In genomic region chr14:100730530-100730929, GRCh38 we compare ENCODE assay signal across 19 cellular contexts. TPM values are rescaled to one million over a fixed set of nuclear protein-coding genes. Genes with fewer than 3 reads are reported as not detected.
DNase-seq lines count a peak whose midpoint lies in the region; FAIRE-seq and TF ChIP-seq lines count a peak whose summit lies in the region.
"Had no signal": no experiment of that assay in that cellular context is flagged by ENCODE, and none has a peak within 500 bp of the region (broad histone marks: within the 10 kb centered on the region; RNA-seq: fewer than 3 reads in every experiment).

No MANE protein-coding gene starts in this region.

- H3K36me3 Mint-ChIP-seq in progenitor cell of endocrine pancreas (ENCODE audit: insufficient read depth) = peaks cover 57% of the 10 kb centered on the region
- peaks cover 12% of the 10 kb centered on the region for H3K36me3 Mint-ChIP-seq in endodermal cell (ENCODE audit: low read depth)
- H3K36me3 Mint-ChIP-seq: CD14-positive monocyte; CD8-positive, alpha-beta T cell had no signal

- H3K9me3 ChIP-seq in BE2C (no peaks in the 10 kb centered on the region), kidney (ENCODE audit: control insufficient read depth in 1 of 2, low read length in 2 of 2) (no peaks in the 10 kb centered on the region), endodermal cell (ENCODE audit: control insufficient read depth, low read length) (no peaks in the 10 kb centered on the region)
- H3K9me3 ChIP-seq: A549, Caco-2, HAP-1 had no signal

- H3K4me3 Mint-ChIP-seq in progenitor cell of endocrine pancreas (ENCODE audit: low read depth) (peak overlapping the region; percentile 93), endodermal cell (no peak overlapping the region)
- H3K4me3 Mint-ChIP-seq: CD8-positive, alpha-beta T cell; HFFc6 had no signal

- H3K9ac ChIP-seq in kidney (ENCODE audit: low read length in 2 of 2) = no peak overlapping the region
- H3K9ac ChIP-seq in endodermal cell (ENCODE audit: extremely low read depth, low read length, poor library complexity, severe bottlenecking) = no peak overlapping the region

- peaks cover 33% of the 10 kb centered on the region for H3K4me1 Mint-ChIP-seq in progenitor cell of endocrine pancreas (ENCODE audit: low read depth)
- peaks cover 26% of the 10 kb centered on the region for H3K4me1 Mint-ChIP-seq in endodermal cell

- H3K27ac ChIP-seq in kidney (ENCODE audit: low read depth in 2 of 2, low read length in 2 of 2) = no peak overlapping the region
- no peak overlapping the region for H3K27ac ChIP-seq in endodermal cell (ENCODE audit: low read depth, low read length)
- H3K27ac ChIP-seq: A549 had no signal

- H3K9me3 Mint-ChIP-seq in progenitor cell of endocrine pancreas (ENCODE audit: low read depth) (peaks cover 9% of the 10 kb centered on the region), endodermal cell (no peaks in the 10 kb centered on the region)
- H3K9me3 Mint-ChIP-seq: CD8-positive, alpha-beta T cell; HFFc6 had no signal

- intact Hi-C loops in kidney (cut with DNase I) = no loop called here

- TF ChIP-seq CTCF in BE2C (IDR thresholded peaks at IDR 0.05; ENCODE audit: low read depth, low read length) (no peak), kidney (IDR thresholded peaks at IDR 0.05; ENCODE audit: borderline replicate concordance, extremely low read depth, insufficient read depth) (no peak), progenitor cell of endocrine pancreas (IDR thresholded peaks at IDR 0.05; ENCODE audit: unreplicated experiment) (no peak), endodermal cell (conservative IDR thresholded peaks at IDR 0.05) (no peak)

- 71 to 76% methylated on average over 4 to 13 of the region's 13 CpGs for WGBS in endodermal cell (ENCODE audit: insufficient coverage in 1 of 2, insufficient read length in 1 of 2), 2 experiments

- H3K36me3 ChIP-seq in BE2C (peaks cover 62% of the 10 kb centered on the region), H7 (replicated peaks; ENCODE audit: control insufficient read depth, insufficient read depth, low read length) (no peaks in the 10 kb centered on the region), kidney (ENCODE audit: control insufficient read depth in 1 of 2, insufficient read depth in 2 of 2, low read length in 2 of 2) (no peaks in the 10 kb centered on the region), endodermal cell (ENCODE audit: control insufficient read depth, insufficient read depth, low read length) (no peaks in the 10 kb centered on the region)
- H3K36me3 ChIP-seq: HAP-1 had no signal

- H3K27me3 ChIP-seq in BE2C (peaks cover 5% of the 10 kb centered on the region), H7 (ENCODE audit: control insufficient read depth, insufficient read depth, low read length) (peaks cover 31% of the 10 kb centered on the region), endodermal cell (ENCODE audit: control insufficient read depth, insufficient read depth, low read length, poor library complexity, severe bottlenecking) (peaks cover 34% of the 10 kb centered on the region)

- peak overlapping the region; percentile 89 for H3K4me3 ChIP-seq in BE2C (ENCODE audit: low read depth, low read length)
- H3K4me3 ChIP-seq in H7 (ENCODE audit: insufficient read depth, low read depth, low read length) = no peak overlapping the region
- no peak overlapping the region for H3K4me3 ChIP-seq in kidney (ENCODE audit: low read length in 2 of 2)
- H3K4me3 ChIP-seq in endodermal cell (ENCODE audit: low read length) = no peak overlapping the region
- H3K4me3 ChIP-seq: A549, HAP-1 had no signal

- H3K27ac Mint-ChIP-seq in progenitor cell of endocrine pancreas = peak overlapping the region; percentile 37
- H3K27ac Mint-ChIP-seq in endodermal cell = no peak overlapping the region
- H3K27ac Mint-ChIP-seq: CD14-positive monocyte; CD8-positive, alpha-beta T cell; HFFc6 had no signal

- peaks cover 25% of the 10 kb centered on the region for H3K4me1 ChIP-seq in BE2C
- no peaks in the 10 kb centered on the region for H3K4me1 ChIP-seq in kidney (ENCODE audit: control insufficient read depth in 1 of 2, insufficient read depth in 1 of 2, low read depth in 1 of 2, low read length in 2 of 2)
- no peaks in the 10 kb centered on the region for H3K4me1 ChIP-seq in endodermal cell (ENCODE audit: control insufficient read depth, insufficient read depth, low read length)
- H3K4me1 ChIP-seq: A549, Caco-2, HAP-1 had no signal

- no peak for DNase-seq in BE2C
- DNase-seq in H7 = peak; percentile 51
- DNase-seq in kidney = peak; percentile 43
- no peak for DNase-seq in progenitor cell of endocrine pancreas (ENCODE audit: low spot score, unreplicated experiment)
- DNase-seq in T-helper 1 cell = no peak
- DNase-seq in NK-92 (lab: John Stamatoyannopoulos, UW; ENCODE audit: unreplicated experiment) = no peak
- no peak for DNase-seq in endodermal cell
- DNase-seq: Caco-2; CD8-positive, alpha-beta T cell; DND-41; GDM1; HFFc6 had no signal

- H3K27me3 Mint-ChIP-seq in progenitor cell of endocrine pancreas (peaks cover 23% of the 10 kb centered on the region), endodermal cell (ENCODE audit: insufficient read depth) (peaks cover 36% of the 10 kb centered on the region)

- FAIRE-seq in kidney (lab: Jason Lieb, UNC) = no peak
- FAIRE-seq: A549, GM12892, HepG2, HTR-8/SVneo had no signal

RNA-seq across cellular contexts. Expression of gene DLK1, which starts 3.8 kb away (rescaled TPM):
- 1,382 TPM for polyA plus RNA-seq in BE2C (2012; ENCODE audit: insufficient read depth, insufficient read length, low read depth)
- 0.37 and 1.5 TPM in 2 replicates for total RNA-seq in H7 (2014; rRNA removed; shearing (Covaris generic))
- total RNA-seq in kidney (not detected), progenitor cell of endocrine pancreas (5,491 and 5,856 TPM in 2 replicates), endodermal cell (100 to 1,000 TPM in 1 of 2 donors, 10 to 100 TPM in 1; 78.3 to 117 TPM)
- 0.17 TPM for polyA plus RNA-seq in kidney (ENCODE audit: insufficient read depth, low read depth, low replicate concordance)
- polyA plus RNA-seq in endodermal cell (2013, experiment 1 of 2) = 99.8 TPM
- polyA plus RNA-seq in endodermal cell (2013, experiment 2 of 2) = 92.1 TPM
- total RNA-seq: Caco-2; CD8-positive, alpha-beta T cell; HFFc6 had no signal
- polyA plus RNA-seq: BJ, CD14-positive monocyte had no signal

Comparison
In these comparisons a context has a peak if more than half of its experiments do, and no peak if none do; other contexts are left out.
1. DNase-seq: peak in H7 (single experiment) and kidney (single experiment); none in BE2C (single experiment), progenitor cell of endocrine pancreas (single experiment), T-helper 1 cell (0 of 5), NK-92 (single experiment) and endodermal cell (single experiment).
2. RNA of gene DLK1, which starts 3.8 kb away (total RNA-seq): 5,491 to 5,856 TPM in progenitor cell of endocrine pancreas; 78.3 to 117 TPM in endodermal cell, 0.37 to 1.5 TPM in H7 and not detected in kidney (single experiment); every median in the first group is over 10 times any median in the second.